In genomic region chr13:36910545-36910944, GRCh38 we compare ENCODE assay signal across 22 cellular contexts. TPM values are rescaled to one million over a fixed set of nuclear protein-coding genes. Genes with fewer than 3 reads are reported as not detected.
"Had no signal": no experiment of that assay in that cellular context is flagged by ENCODE, and none has a peak within 500 bp of the region (broad histone marks: within the 10 kb centered on the region; RNA-seq: fewer than 3 reads in every experiment).

No MANE protein-coding gene starts in this region.

- H3K9me3 Mint-ChIP-seq: activated B cell treated with CpG ODN at 0.5 μM for 24 hours; activated CD4-positive, alpha-beta memory T cell treated with anti-CD3 and anti-CD28 coated beads, Interleukin-2, amount 10 ng/mL, durations not matched to agents 7 days and 5 days; activated naive CD4-positive, alpha-beta T cell treated with anti-CD3 and anti-CD28 coated beads, Interleukin-2, amount 50 U/mL, for 24 hours; activated T-helper 1 cell treated with anti-CD3 and anti-CD28 coated beads, Interleukin-12 subunit alpha, Interleukin-12 subunit beta, Interleukin-2, Interleukin-4 antibody, amounts not matched to agents 30 ng/mL and 10 ng/mL and 1 ng/mL, durations not matched to agents 14 hours and 24 hours and 36 hours; dendritic cell treated with granulocyte-macrophage colony-stimulating factor and Interleukin-4, amounts not matched to agents 40 ng/mL and 50 ng/mL, for 4 days; mesothelial cell of epicardium had no signal

- H3K4me2 ChIP-seq: neural progenitor cell had no signal

- H3K9me3 ChIP-seq: ovary, psoas muscle, upper lobe of left lung had no signal

- H3K27me3 Mint-ChIP-seq: brain had no signal

- H3K36me3 ChIP-seq: neural progenitor cell, ovary, upper lobe of left lung had no signal

- H3K4me3 Mint-ChIP-seq: activated B cell treated with CpG ODN at 0.5 μM for 24 hours; activated CD4-positive, alpha-beta memory T cell treated with anti-CD3 and anti-CD28 coated beads, Interleukin-2, amount 10 ng/mL, durations not matched to agents 7 days and 5 days; activated naive CD4-positive, alpha-beta T cell treated with anti-CD3 and anti-CD28 coated beads, Interleukin-2, amount 50 U/mL, for 24 hours; activated T-helper 1 cell treated with anti-CD3 and anti-CD28 coated beads, Interleukin-12 subunit alpha, Interleukin-12 subunit beta, Interleukin-2, Interleukin-4 antibody, amounts not matched to agents 30 ng/mL and 10 ng/mL and 1 ng/mL, durations not matched to agents 14 hours and 24 hours and 36 hours; brain; dendritic cell treated with granulocyte-macrophage colony-stimulating factor and Interleukin-4, amounts not matched to agents 40 ng/mL and 50 ng/mL, for 4 days; mesothelial cell of epicardium; naive thymus-derived CD8-positive, alpha-beta T cell; neural progenitor cell had no signal

- DNase-seq: activated B cell treated with CpG ODN at 0.5 μM for 24 hours; activated CD4-positive, alpha-beta memory T cell treated with anti-CD3 and anti-CD28 coated beads, Interleukin-2, amount 10 ng/mL, durations not matched to agents 7 days and 5 days; activated CD4-positive, alpha-beta T cell treated with anti-CD3 and anti-CD28 coated beads for 4 hours; activated gamma-delta T cell treated with Interleukin-2 at 50 U/mL for 16 hours; anterior cingulate cortex; caudate nucleus; effector CD4-positive, alpha-beta T cell; foreskin keratinocyte; naive thymus-derived CD8-positive, alpha-beta T cell; ovary; psoas muscle; right cardiac atrium; stimulated activated CD4-positive, alpha-beta T cell treated with anti-CD3 and anti-CD28 coated beads, Interleukin-4, amount 100 ng/mL, for 4 hours; stimulated activated naive CD8-positive, alpha-beta T cell treated with anti-CD3 and anti-CD28 coated beads, Interleukin-15, Interleukin-2, amounts not matched to agents 100 U/mL and 50 U/mL, for 24 hours; T1000; upper lobe of left lung had no signal

- H2AFZ ChIP-seq: neural progenitor cell had no signal

- H3K27ac ChIP-seq: foreskin keratinocyte, neural progenitor cell, ovary, psoas muscle, upper lobe of left lung had no signal

- H3K4me1 Mint-ChIP-seq: activated B cell treated with CpG ODN at 0.5 μM for 24 hours; activated CD4-positive, alpha-beta memory T cell treated with anti-CD3 and anti-CD28 coated beads, Interleukin-2, amount 10 ng/mL, durations not matched to agents 7 days and 5 days; activated naive CD4-positive, alpha-beta T cell treated with anti-CD3 and anti-CD28 coated beads, Interleukin-2, amount 50 U/mL, for 24 hours; naive thymus-derived CD8-positive, alpha-beta T cell had no signal

- H3K4me3 ChIP-seq: neural progenitor cell, ovary, psoas muscle, upper lobe of left lung had no signal

- H3K27ac Mint-ChIP-seq: activated B cell treated with CpG ODN at 0.5 μM for 24 hours; activated CD4-positive, alpha-beta memory T cell treated with anti-CD3 and anti-CD28 coated beads, Interleukin-2, amount 10 ng/mL, durations not matched to agents 7 days and 5 days; activated naive CD4-positive, alpha-beta T cell treated with anti-CD3 and anti-CD28 coated beads, Interleukin-2, amount 50 U/mL, for 24 hours; activated T-helper 1 cell treated with anti-CD3 and anti-CD28 coated beads, Interleukin-12 subunit alpha, Interleukin-12 subunit beta, Interleukin-2, Interleukin-4 antibody, amounts not matched to agents 30 ng/mL and 10 ng/mL and 1 ng/mL, durations not matched to agents 14 hours and 24 hours and 36 hours; dendritic cell treated with granulocyte-macrophage colony-stimulating factor and Interleukin-4, amounts not matched to agents 40 ng/mL and 50 ng/mL, for 4 days; mesothelial cell of epicardium; naive thymus-derived CD8-positive, alpha-beta T cell; neural progenitor cell had no signal

- H3K27me3 ChIP-seq: foreskin keratinocyte, neural progenitor cell, ovary, upper lobe of left lung had no signal

- H3K4me1 ChIP-seq: foreskin keratinocyte, neural progenitor cell, upper lobe of left lung had no signal

- H3K36me3 Mint-ChIP-seq: activated naive CD4-positive, alpha-beta T cell treated with anti-CD3 and anti-CD28 coated beads, Interleukin-2, amount 50 U/mL, for 24 hours; brain; naive thymus-derived CD8-positive, alpha-beta T cell; neural progenitor cell had no signal

RNA-seq across cellular contexts. Expression of gene SMAD9, which starts 9.5 kb away (rescaled TPM):
- total RNA-seq: activated B cell treated with CpG ODN at 0.5 μM for 24 hours; activated CD4-positive, alpha-beta memory T cell treated with anti-CD3 and anti-CD28 coated beads, Interleukin-2, amount 10 ng/mL, durations not matched to agents 7 days and 5 days; naive thymus-derived CD8-positive, alpha-beta T cell had no signal
